ENCODE assay signal across 2 cellular contexts in genomic region chr3:38335263-38335662, GRCh38.
TF ChIP-seq lines count a peak whose summit lies in the region.

No MANE protein-coding gene starts in this region.

TF ChIP-seq in A549, 52 proteins besides CTCF, POLR2A, EP300 and RAD21:
- TF ChIP-seq NR3C1 (IDR thresholded peaks at IDR 0.05) (no peak), RNF2 (IDR thresholded peaks at IDR 0.05; ENCODE audit: borderline replicate concordance, low read depth) (no peak), TP53 (CRISPR knock-in tag; IDR thresholded peaks at IDR 0.05) (no peak), HEYL (CRISPR knock-in tag; IDR thresholded peaks at IDR 0.05) (no peak), MAZ (IDR thresholded peaks at IDR 0.05; ENCODE audit: borderline replicate concordance, low read depth, low read length) (no peak), CBX8 (IDR thresholded peaks at IDR 0.05) (no peak), CEBPB (IDR thresholded peaks at IDR 0.05) (no peak), EHF (CRISPR knock-in tag; IDR thresholded peaks at IDR 0.05) (no peak)
- TF ChIP-seq, protein P1, sequence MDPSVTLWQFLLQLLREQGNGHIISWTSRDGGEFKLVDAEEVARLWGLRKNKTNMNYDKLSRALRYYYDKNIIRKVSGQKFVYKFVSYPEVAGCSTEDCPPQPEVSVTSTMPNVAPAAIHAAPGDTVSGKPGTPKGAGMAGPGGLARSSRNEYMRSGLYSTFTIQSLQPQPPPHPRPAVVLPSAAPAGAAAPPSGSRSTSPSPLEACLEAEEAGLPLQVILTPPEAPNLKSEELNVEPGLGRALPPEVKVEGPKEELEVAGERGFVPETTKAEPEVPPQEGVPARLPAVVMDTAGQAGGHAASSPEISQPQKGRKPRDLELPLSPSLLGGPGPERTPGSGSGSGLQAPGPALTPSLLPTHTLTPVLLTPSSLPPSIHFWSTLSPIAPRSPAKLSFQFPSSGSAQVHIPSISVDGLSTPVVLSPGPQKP (IDR thresholded peaks at IDR 0.05; ENCODE audit: low read depth, low read length), result no peak
- TF ChIP-seq, protein P2, sequence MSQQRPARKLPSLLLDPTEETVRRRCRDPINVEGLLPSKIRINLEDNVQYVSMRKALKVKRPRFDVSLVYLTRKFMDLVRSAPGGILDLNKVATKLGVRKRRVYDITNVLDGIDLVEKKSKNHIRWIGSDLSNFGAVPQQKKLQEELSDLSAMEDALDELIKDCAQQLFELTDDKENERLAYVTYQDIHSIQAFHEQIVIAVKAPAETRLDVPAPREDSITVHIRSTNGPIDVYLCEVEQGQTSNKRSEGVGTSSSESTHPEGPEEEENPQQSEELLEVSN (IDR thresholded peaks at IDR 0.05; ENCODE audit: borderline replicate concordance, low read depth), result no peak
- TF ChIP-seq, protein P3, sequence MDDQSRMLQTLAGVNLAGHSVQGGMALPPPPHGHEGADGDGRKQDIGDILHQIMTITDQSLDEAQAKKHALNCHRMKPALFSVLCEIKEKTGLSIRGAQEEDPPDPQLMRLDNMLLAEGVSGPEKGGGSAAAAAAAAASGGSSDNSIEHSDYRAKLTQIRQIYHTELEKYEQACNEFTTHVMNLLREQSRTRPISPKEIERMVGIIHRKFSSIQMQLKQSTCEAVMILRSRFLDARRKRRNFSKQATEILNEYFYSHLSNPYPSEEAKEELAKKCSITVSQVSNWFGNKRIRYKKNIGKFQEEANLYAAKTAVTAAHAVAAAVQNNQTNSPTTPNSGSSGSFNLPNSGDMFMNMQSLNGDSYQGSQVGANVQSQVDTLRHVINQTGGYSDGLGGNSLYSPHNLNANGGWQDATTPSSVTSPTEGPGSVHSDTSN (IDR thresholded peaks at IDR 0.05), result no peak

TF ChIP-seq in K562, 482 proteins besides CTCF, POLR2A, EP300 and RAD21:
- TF ChIP-seq ZNF324 (CRISPR knock-in tag; IDR thresholded peaks at IDR 0.05) (no peak), ILK (tag; IDR thresholded peaks at IDR 0.05; ENCODE audit: borderline replicate concordance, low read depth) (no peak), DMBX1 (CRISPR knock-in tag; IDR thresholded peaks at IDR 0.05; ENCODE audit: borderline replicate concordance) (no peak), U2AF2 (optimal IDR thresholded peaks at IDR 0.05; ENCODE audit: low read depth, low read length) (no peak)
